ENCODE assay signal across 11 cellular contexts in genomic region chr4:102598102-102598758, GRCh38.
A peak's percentile ranks its signal among the peaks of the same experiment; 100 is the strongest.
DNase-seq lines count a peak whose midpoint lies in the region; ATAC-seq and TF ChIP-seq lines count a peak whose summit lies in the region.
"Had no signal": no experiment of that assay in that cellular context is flagged by ENCODE, and none has a peak within 500 bp of the region (broad histone marks: within the 10 kb centered on the region; RNA-seq: fewer than 3 reads in every experiment).

No MANE protein-coding gene starts in this region.

- H3K27me3 Mint-ChIP-seq in activated T-helper 2 cell treated with anti-CD3 and anti-CD28 coated beads, Interferon-gamma antibody, Interleukin-2, Interleukin-4, amounts not matched to agents 10 μg/mL and 5 μg/mL and 100 μg/mL, durations not matched to agents 14 hours and 24 hours and 36 hours (ENCODE audit: low read depth): no peaks in the 10 kb centered on the region

- intact Hi-C loops in activated T-helper 2 cell treated with anti-CD3 and anti-CD28 coated beads, Interferon-gamma antibody, Interleukin-2, Interleukin-4, amounts not matched to agents 10 μg/mL and 5 μg/mL and 100 μg/mL, durations not matched to agents 14 hours and 24 hours and 36 hours (cut with micrococcal nuclease): loop anchor here (1.0 to 10.0 kb wide), 5 partner anchors 15 to 208 kb away; partner anchors contain the start of gene NFKB1

- TF ChIP-seq CTCF in osteoblast (IDR thresholded peaks at IDR 0.05; ENCODE audit: extremely low read depth, low read depth, low read length): no peak

- no peaks in the 10 kb centered on the region for H4K20me1 ChIP-seq in osteoblast (ENCODE audit: insufficient read depth, low read length)

- no peak overlapping the region for H3K4me3 ChIP-seq in osteoblast (ENCODE audit: insufficient read depth, low read length)
- no peak overlapping the region for H3K4me3 ChIP-seq in SJCRH30
- H3K4me3 ChIP-seq: HAP-1, upper lobe of left lung had no signal

- no peaks in the 10 kb centered on the region for H3K79me2 ChIP-seq in osteoblast (ENCODE audit: insufficient read depth, low read length)
- H3K79me2 ChIP-seq: parathyroid adenoma had no signal

- H2AFZ ChIP-seq in osteoblast (ENCODE audit: low read length): no peak overlapping the region
- H2AFZ ChIP-seq: parathyroid adenoma had no signal

- H3K27ac ChIP-seq in osteoblast (ENCODE audit: low read depth, low read length): peak overlapping the region; percentile 11
- no peak overlapping the region for H3K27ac ChIP-seq in SJCRH30
- H3K27ac ChIP-seq: parathyroid adenoma had no signal

- H3K4me2 ChIP-seq in osteoblast (ENCODE audit: insufficient read depth, low read length): no peak overlapping the region

- H3K36me3 ChIP-seq in osteoblast (ENCODE audit: insufficient read depth, low read length): peaks cover 25% of the 10 kb centered on the region
- H3K36me3 ChIP-seq in SJCRH30: peaks cover 65% of the 10 kb centered on the region

- DNase-seq in activated T-helper 2 cell treated with anti-CD3 and anti-CD28 coated beads, Interferon-gamma antibody, Interleukin-2, Interleukin-4, amounts not matched to agents 10 μg/mL and 5 μg/mL and 100 μg/mL, durations not matched to agents 14 hours and 24 hours and 36 hours (ENCODE audit: low spot score): no peak
- peak; percentile 76 for DNase-seq in osteoblast (ENCODE audit: insufficient read length, low spot score, missing footprints)
- no peak for DNase-seq in RKO (ENCODE audit: low spot score)
- no peak for DNase-seq in NAMALWA (ENCODE audit: low spot score)
- DNase-seq in SJCRH30: no peak
- DNase-seq in midbrain (lab: John Stamatoyannopoulos, UW): no peak

- H3K4me1 Mint-ChIP-seq in activated T-helper 2 cell treated with anti-CD3 and anti-CD28 coated beads, Interferon-gamma antibody, Interleukin-2, Interleukin-4, amounts not matched to agents 10 μg/mL and 5 μg/mL and 100 μg/mL, durations not matched to agents 14 hours and 24 hours and 36 hours (ENCODE audit: low read depth): peaks cover 64% of the 10 kb centered on the region

- H3K4me1 ChIP-seq in osteoblast (ENCODE audit: insufficient read depth, low read length) (peaks cover 12% of the 10 kb centered on the region), SJCRH30 (no peaks in the 10 kb centered on the region)
- H3K4me1 ChIP-seq: parathyroid adenoma had no signal

- no peaks in the 10 kb centered on the region for H3K27me3 ChIP-seq in osteoblast (ENCODE audit: insufficient read depth, low read length)
- H3K27me3 ChIP-seq in SJCRH30: no peaks in the 10 kb centered on the region
- H3K27me3 ChIP-seq: upper lobe of left lung had no signal

- peak overlapping the region; percentile 57 for H3K4me3 Mint-ChIP-seq in activated T-helper 2 cell treated with anti-CD3 and anti-CD28 coated beads, Interferon-gamma antibody, Interleukin-2, Interleukin-4, amounts not matched to agents 10 μg/mL and 5 μg/mL and 100 μg/mL, durations not matched to agents 14 hours and 24 hours and 36 hours (ENCODE audit: low read depth)

- H3K36me3 Mint-ChIP-seq in activated T-helper 2 cell treated with anti-CD3 and anti-CD28 coated beads, Interferon-gamma antibody, Interleukin-2, Interleukin-4, amounts not matched to agents 10 μg/mL and 5 μg/mL and 100 μg/mL, durations not matched to agents 14 hours and 24 hours and 36 hours (ENCODE audit: low read depth): peaks cover 91% of the 10 kb centered on the region

- H3K27ac Mint-ChIP-seq in activated T-helper 2 cell treated with anti-CD3 and anti-CD28 coated beads, Interferon-gamma antibody, Interleukin-2, Interleukin-4, amounts not matched to agents 10 μg/mL and 5 μg/mL and 100 μg/mL, durations not matched to agents 14 hours and 24 hours and 36 hours: peak overlapping the region; percentile 89

- H3K9me3 Mint-ChIP-seq in activated T-helper 2 cell treated with anti-CD3 and anti-CD28 coated beads, Interferon-gamma antibody, Interleukin-2, Interleukin-4, amounts not matched to agents 10 μg/mL and 5 μg/mL and 100 μg/mL, durations not matched to agents 14 hours and 24 hours and 36 hours: peaks cover 1% of the 10 kb centered on the region

- peak; percentile 88 for ATAC-seq in GM19043 (IDR thresholded peaks at IDR 0.05; ENCODE audit: low read depth, unreplicated experiment)
- peak; percentile 54 for ATAC-seq in HG02852 (IDR thresholded peaks at IDR 0.05; ENCODE audit: unreplicated experiment)

- no peaks in the 10 kb centered on the region for H3K9me3 ChIP-seq in osteoblast (ENCODE audit: low read depth, low read length)
- H3K9me3 ChIP-seq in SJCRH30 (replicated peaks): no peaks in the 10 kb centered on the region
- H3K9me3 ChIP-seq: HAP-1, upper lobe of left lung had no signal
